ENCODE assay signal across 15 cellular contexts in the genomic region with DNA sequence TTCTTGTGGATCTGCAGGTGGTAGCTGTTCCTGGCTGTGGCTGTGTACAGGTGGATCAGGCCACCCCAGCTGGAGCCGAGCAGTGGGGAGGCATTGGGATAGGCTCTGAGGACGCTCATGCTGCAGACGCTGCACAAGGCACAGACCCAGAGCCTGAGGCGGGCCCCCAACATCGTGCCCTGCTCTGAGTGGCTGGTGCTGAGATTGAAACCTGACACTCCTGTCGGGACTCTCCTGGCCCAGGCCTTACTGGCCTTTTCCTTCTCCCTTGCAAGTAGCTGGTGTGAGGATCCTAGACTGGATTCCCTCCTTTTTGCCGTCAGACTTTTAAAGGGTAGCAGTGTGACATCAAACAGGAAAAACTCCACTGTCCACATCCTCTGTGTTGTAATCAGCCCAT. TPM values are rescaled to one million over a fixed set of nuclear protein-coding genes. Genes with fewer than 3 reads are reported as not detected.
DNase-seq lines count a peak whose midpoint lies in the region; ATAC-seq, FAIRE-seq and TF ChIP-seq lines count a peak whose summit lies in the region.
"Had no signal": no experiment of that assay in that cellular context is flagged by ENCODE, and none has a peak within 500 bp of the region (broad histone marks: within the 10 kb centered on the region; RNA-seq: fewer than 3 reads in every experiment).

A gene (minus strand): TSS at position 303 of the 400 bp plus-strand sequence. CDS start 130 bp downstream, at position 173.

- H3K27ac ChIP-seq in K562 (ENCODE audit: extremely low read depth, low read depth, low read length): no peak within 1 kb of the TSS
- H3K27ac ChIP-seq in substantia nigra (ENCODE audit: low read depth, low read length, poor library complexity, severe bottlenecking): no peak within 1 kb of the TSS
- H3K27ac ChIP-seq: GM23248, HL-60 had no signal

- TF ChIP-seq RAD21 in K562 (CRISPR knock-in tag; conservative IDR thresholded peaks at IDR 0.05 in 1 of 2, IDR thresholded peaks at IDR 0.05 in 1 of 2): no peak

- in situ Hi-C loops in K562 (cut with MboI): no loop called here

- intact Hi-C loops in K562 (cut with micrococcal nuclease): no loop called here

- CTCF ChIA-PET in K562 (lab: Yijun Ruan, JAX; ENCODE audit: low intra/inter-chr PET ratio): no interaction called here

- FAIRE-seq in HTR-8/SVneo (lab: Jason Lieb, UNC) (no peak), K562 (lab: Jason Lieb, UNC) (no peak)
- FAIRE-seq: colon had no signal

- no TSS peak for BruUV-seq in K562 (replicated peaks; lab: Mats Ljungman, UMichigan)

- no peaks in the 10 kb centered on the region for H3K36me3 ChIP-seq in K562 (ENCODE audit: control insufficient read depth, insufficient read depth, low read length)

- H2AFZ ChIP-seq in K562 (ENCODE audit: low read depth, low read length): no peak within 1 kb of the TSS
- H2AFZ ChIP-seq: GM23248 had no signal

- no peak for TF ChIP-seq EP300 in K562 (IDR thresholded peaks at IDR 0.05; ENCODE audit: low read length)

- peaks cover 0 to 4% of the 10 kb centered on the region in 2 experiments; a peak in 2 of 5 replicates for H3K4me1 ChIP-seq in K562 (replicated peaks in 1 of 2; ENCODE audit: control insufficient read depth in 2 of 2, insufficient read depth in 2 of 2, low read length in 2 of 2)

- H3K9me3 ChIP-seq in K562 (replicated peaks; ENCODE audit: control insufficient read depth, insufficient read depth, low read depth, low read length): no peaks in the 10 kb centered on the region

- DNase-seq in AG10803 (ENCODE audit: low read depth) (peak; percentile 3), HTR-8/SVneo (ENCODE audit: insufficient read length, low spot score) (peak; percentile 51), K562 (ENCODE audit: extremely low read depth in 1 of 4, low spot score in 3 of 4) (peak in 2 of 4 experiments; percentile 19 to 35), iPS-NIHi7 (ENCODE audit: extremely low spot score) (peak; percentile 94), substantia nigra (lab: John Stamatoyannopoulos, UW) (no peak), amygdala (lab: John Stamatoyannopoulos, UW) (no peak), hepatic stellate cell (ENCODE audit: low spot score) (no peak), SKM-1 (lab: John Stamatoyannopoulos, UW; ENCODE audit: unreplicated experiment) (no peak)
- DNase-seq: activated T-cell treated with anti-CD3 and anti-CD28 coated beads, Interleukin-2, amount 50 U/mL, for 72 hours; CD4-positive, CD25-positive, alpha-beta regulatory T cell; GM23248 had no signal

- POLR2A ChIA-PET in K562 (lab: Yijun Ruan, JAX): interaction anchor here (0.6 kb wide), 1 partner anchor 1306 kb away, joined by 3 read pairs; no protein-coding TSS in a partner anchor

- H3K4me3 ChIP-seq in AG10803 (ENCODE audit: low read length): no peak within 1 kb of the TSS
- H3K4me3 ChIP-seq in K562: no peak within 1 kb of the TSS
- H3K4me3 ChIP-seq: GM23248 had no signal

- TF ChIP-seq CTCF in AG10803 (conservative IDR thresholded peaks at IDR 0.05; ENCODE audit: low read length): no peak
- TF ChIP-seq CTCF in K562 (IDR thresholded peaks at IDR 0.05 in 2 of 3, conservative IDR thresholded peaks at IDR 0.05 in 1 of 3; ENCODE audit: insufficient read depth in 2 of 3, low read depth in 1 of 3, low read length in 3 of 3): no peak

- peak; percentile 83 for ATAC-seq in K562
- ATAC-seq: activated T-cell treated with anti-CD3 and anti-CD28 coated beads, Interleukin-2, amount 50 U/mL, for 72 hours had no signal

- no peaks in the 10 kb centered on the region for H4K20me1 ChIP-seq in K562 (replicated peaks; ENCODE audit: control insufficient read depth, insufficient read depth, low read length)

- H3K9ac ChIP-seq in K562 (ENCODE audit: insufficient read depth in 1 of 2, low read depth in 2 of 2, low read length in 2 of 2): no peak within 1 kb of the TSS
- H3K9ac ChIP-seq: GM23248 had no signal

- peaks cover 9 to 23% of the 10 kb centered on the region in 2 experiments; a peak in 4 of 5 replicates for H3K27me3 ChIP-seq in K562 (ENCODE audit: control insufficient read depth in 2 of 2, insufficient read depth in 2 of 2, low read length in 2 of 2)

- no peaks in the 10 kb centered on the region for H3K9me1 ChIP-seq in K562 (ENCODE audit: control insufficient read depth, insufficient read depth, low read length)

- no peaks in the 10 kb centered on the region for H3K79me2 ChIP-seq in K562 (ENCODE audit: control insufficient read depth, insufficient read depth, low read length)

- WGBS in K562 (ENCODE audit: insufficient coverage, low coverage, missing lambda C conversion rate): 0% methylated on average over 6 of the region's 7 CpGs

- TF ChIP-seq POLR2A in K562 (conservative IDR thresholded peaks at IDR 0.05): no peak

- H3K4me2 ChIP-seq in K562 (ENCODE audit: insufficient read depth, low read length): no peak within 1 kb of the TSS

TF ChIP-seq in K562, 482 proteins besides CTCF, POLR2A, EP300 and RAD21:
- TF ChIP-seq ZNF707 (CRISPR knock-in tag; conservative IDR thresholded peaks at IDR 0.05) (no peak), RCOR1 (IDR thresholded peaks at IDR 0.05; ENCODE audit: borderline replicate concordance in 1 of 2, low read depth in 2 of 2, low read length in 2 of 2) (peak in 1 of 2 experiments; percentile 35; a peak in 1 of 4 replicates)
TF ChIP-seq in K562: peak in this region for 1.

RNA-seq across cellular contexts. Expression of the gene that starts here (rescaled TPM):
- total RNA-seq in K562 (2011; cell fraction: chromatin; rRNA removed; ENCODE audit: low replicate concordance): 0.18 and 0.30 TPM in 2 replicates
- 0.13 and 0.33 TPM in 2 replicates for total RNA-seq in K562 (2011; cell fraction: nucleolus; rRNA removed)
- 0.23 TPM in 1 of 2 replicates, not detected in the other for total RNA-seq in K562 (2011; cell fraction: nucleoplasm; rRNA removed)
- total RNA-seq in K562 (2014; rRNA removed): not detected in 2 replicates
- total RNA-seq in K562 (2014; rRNA removed; fragmentation: Illumina TruSeq; extraction: Trizol): not detected in 2 replicates
- total RNA-seq in K562 (2015; rRNA removed; fragmentation: Illumina TruSeq; extraction: Trizol): not detected in 2 replicates
- not detected in 2 replicates for total RNA-seq in K562 (2021)
- 0.32 and 0.38 TPM in 2 replicates for polyA plus RNA-seq in K562 (2011; rRNA removed)
- 0.28 and 0.31 TPM in 2 replicates for polyA plus RNA-seq in K562 (2011; cell fraction: cytosol; rRNA removed)
- 0.25 and 0.50 TPM in 2 replicates for polyA plus RNA-seq in K562 (2011; cell fraction: nucleus; rRNA removed)
- 0.07 TPM in 1 of 2 replicates, not detected in the other for polyA plus RNA-seq in K562 (2012)
- not detected in 2 replicates for polyA plus RNA-seq in K562 (2014; fragmentation: Illumina TruSeq; extraction: Trizol)
- polyA plus RNA-seq in K562 (2014; fragmentation: Nextera tagmentation; extraction: Ambion mirVana): not detected
- polyA plus RNA-seq in K562 (2014; rRNA removed): not detected in 2 replicates
- polyA minus RNA-seq in K562 (2011; rRNA and poly(A)+ RNA removed): 0.21 TPM in 2 replicates
- not detected in 2 replicates for polyA minus RNA-seq in K562 (2011; cell fraction: cytosol; rRNA and poly(A)+ RNA removed)
- polyA minus RNA-seq in K562 (2011; cell fraction: nucleus; rRNA and poly(A)+ RNA removed): 0.11 and 0.13 TPM in 2 replicates
- total RNA-seq: activated T-cell treated with anti-CD3 and anti-CD28 coated beads, Interleukin-2, amount 50 U/mL, for 72 hours; CD4-positive, CD25-positive, alpha-beta regulatory T cell; GM23248; NCI-H460; pulmonary artery endothelial cell had no signal
- polyA plus RNA-seq: CD4-positive, CD25-positive, alpha-beta regulatory T cell; GM23248 had no signal

Comparison
In these comparisons a context has a peak if more than half of its experiments do, and no peak if none do; other contexts are left out.
1. Peak in ATAC-seq in K562; RNA of the gene not detected or under 1 TPM.
2. DNase-seq: peak in AG10803 (single experiment), HTR-8/SVneo (single experiment) and iPS-NIHi7 (single experiment); none in substantia nigra (0 of 49), amygdala (0 of 56), hepatic stellate cell (single experiment) and SKM-1 (single experiment).